Comparison of ENCODE assay signal across 24 cellular contexts in genomic region chr17:63150466-63150865, GRCh38.
A peak's percentile ranks its signal among the peaks of the same experiment; 100 is the strongest.
DNase-seq lines count a peak whose midpoint lies in the region; ATAC-seq and TF ChIP-seq lines count a peak whose summit lies in the region.
"Had no signal": no experiment of that assay in that cellular context is flagged by ENCODE, and none has a peak within 500 bp of the region (broad histone marks: within the 10 kb centered on the region; RNA-seq: fewer than 3 reads in every experiment).

No MANE protein-coding gene starts in this region.

- peaks cover 7% of the 10 kb centered on the region for H3K79me2 ChIP-seq in hepatocyte

- no peaks in the 10 kb centered on the region for H3K27me3 ChIP-seq in adipocyte (replicated peaks; ENCODE audit: control insufficient read depth, insufficient read depth, low read length)
- no peaks in the 10 kb centered on the region for H3K27me3 ChIP-seq in hepatocyte
- no peaks in the 10 kb centered on the region for H3K27me3 ChIP-seq in skeletal muscle satellite cell (ENCODE audit: control insufficient read depth, insufficient read depth, low read length)
- no peaks in the 10 kb centered on the region for H3K27me3 ChIP-seq in foreskin keratinocyte

- H3K4me1 ChIP-seq in adipocyte (ENCODE audit: control insufficient read depth, insufficient read depth, low read length), result peaks cover 25% of the 10 kb centered on the region
- peaks cover 9% of the 10 kb centered on the region for H3K4me1 ChIP-seq in hepatocyte (ENCODE audit: insufficient read depth)
- peaks cover 26% of the 10 kb centered on the region for H3K4me1 ChIP-seq in skeletal muscle satellite cell (ENCODE audit: control insufficient read depth, insufficient read depth, low read length)
- no peaks in the 10 kb centered on the region for H3K4me1 ChIP-seq in foreskin keratinocyte
- H3K4me1 ChIP-seq: prostate gland had no signal

- no peak for ATAC-seq in foreskin keratinocyte
- ATAC-seq: activated naive CD4-positive, alpha-beta T cell treated with anti-CD3 and anti-CD28 coated beads, Interleukin-2, amount 50 U/mL, for 72 hours; activated T-cell treated with anti-CD3 and anti-CD28 coated beads, Interleukin-2, amount 50 U/mL, for 72 hours; left ventricle myocardium superior; natural killer cell treated with Interleukin-12 subunit alpha and Interleukin-12 subunit beta and Interleukin-15 and Interleukin-18, amount 100 ng/mL, for 72 hours had no signal

- H3K9me3 ChIP-seq in adipocyte (ENCODE audit: control insufficient read depth, low read length), result peaks cover 6% of the 10 kb centered on the region
- peaks cover 3% of the 10 kb centered on the region for H3K9me3 ChIP-seq in hepatocyte (ENCODE audit: low read depth)
- no peaks in the 10 kb centered on the region for H3K9me3 ChIP-seq in skeletal muscle satellite cell (replicated peaks; ENCODE audit: low read length)
- H3K9me3 ChIP-seq: prostate gland had no signal

- H3K4me2 ChIP-seq in hepatocyte (peak overlapping the region; percentile 66), skeletal muscle satellite cell (ENCODE audit: low read length) (peak overlapping the region; percentile 77)

- DNase-seq in NCI-H2171 treated with DMSO at 0.1 percent for 48 hours (lab: John Stamatoyannopoulos, UW) (peak; percentile 68), NCI-H2171 (lab: John Stamatoyannopoulos, UW) (no peak), adipocyte (ENCODE audit: low read depth) (peak; percentile 21), hepatocyte (ENCODE audit: low spot score) (no peak), C1 segment of cervical spinal cord (lab: John Stamatoyannopoulos, UW) (no peak), foreskin keratinocyte (no peak)
- DNase-seq in activated CD4-positive, CD25-positive, alpha-beta regulatory T cell (lab: John Stamatoyannopoulos, UW), result no peak
- DNase-seq: activated CD4-positive, alpha-beta T cell treated with anti-CD3 and anti-CD28 coated beads, Interleukin-2, amount 10 ng/mL, durations not matched to agents 24 days and 14 days; activated T-cell treated with anti-CD3 and anti-CD28 coated beads, Interleukin-2, amount 50 U/mL, for 72 hours; aorta; CD4-positive, alpha-beta memory T cell; central memory CD4-positive, alpha-beta T cell; dermis blood vessel endothelial cell; foreskin melanocyte; islet precursor cell; KG1; left ventricle myocardium superior; MM.1S; small intestine; stimulated activated CD4-positive, alpha-beta T cell treated with anti-CD3 and anti-CD28 coated beads, Interleukin-2, amount 100 ng/mL, for 24 hours had no signal

- no peaks in the 10 kb centered on the region for H4K20me1 ChIP-seq in hepatocyte (ENCODE audit: insufficient read depth, poor library complexity, severe bottlenecking)

- H3K9me2 ChIP-seq in hepatocyte (replicated peaks; ENCODE audit: insufficient read depth), result no peaks in the 10 kb centered on the region

- no peak for TF ChIP-seq CTCF in hepatocyte (IDR thresholded peaks at IDR 0.05; ENCODE audit: poor library complexity)
- TF ChIP-seq CTCF in foreskin keratinocyte (conservative IDR thresholded peaks at IDR 0.05), result no peak

- 53% methylated on average over 1 of the region's 1 CpG for WGBS in hepatocyte (ENCODE audit: low lambda C conversion rate, missing lambda C conversion rate)

- H3K4me3 ChIP-seq in adipocyte (ENCODE audit: low read length) (no peak overlapping the region), hepatocyte (no peak overlapping the region), skeletal muscle satellite cell (ENCODE audit: low read length) (no peak overlapping the region)
- H3K4me3 ChIP-seq: prostate gland had no signal

- H3K9ac ChIP-seq in adipocyte (ENCODE audit: low read length) (no peak overlapping the region), skeletal muscle satellite cell (ENCODE audit: low read depth, low read length) (no peak overlapping the region)

- no peaks in the 10 kb centered on the region for H3K36me3 ChIP-seq in adipocyte (ENCODE audit: control insufficient read depth, insufficient read depth, low read length, severe bottlenecking)
- H3K36me3 ChIP-seq in hepatocyte (replicated peaks; ENCODE audit: insufficient read depth, low read depth), result no peaks in the 10 kb centered on the region
- H3K36me3 ChIP-seq in skeletal muscle satellite cell (ENCODE audit: insufficient read depth, low read length), result no peaks in the 10 kb centered on the region
- H3K36me3 ChIP-seq: prostate gland had no signal

- H2AFZ ChIP-seq in hepatocyte, result no peak overlapping the region

- H3K27ac ChIP-seq in hepatocyte (peak overlapping the region; percentile 93), foreskin keratinocyte (no peak overlapping the region)
- H3K27ac ChIP-seq: prostate gland had no signal

Comparison
In these comparisons a context has a peak if more than half of its experiments do, and no peak if none do; other contexts are left out.
1. DNase-seq: peak in NCI-H2171 treated with DMSO at 0.1 percent for 48 hours (single experiment) and adipocyte (single experiment); none in NCI-H2171 (single experiment), hepatocyte (single experiment), C1 segment of cervical spinal cord (0 of 14), activated CD4-positive, CD25-positive, alpha-beta regulatory T cell (0 of 4) and foreskin keratinocyte (0 of 2).